In genomic region chr1:33148615-33149014, GRCh38 we compare ENCODE assay signal across 24 cellular contexts.
"Had no signal": no experiment of that assay in that cellular context is flagged by ENCODE, and none has a peak within 500 bp of the region (broad histone marks: within the 10 kb centered on the region; RNA-seq: fewer than 3 reads in every experiment).

No MANE protein-coding gene starts in this region.

- DNase-seq: dorsolateral prefrontal cortex; effector CD4-positive, alpha-beta T cell; gastrocnemius medialis; heart left ventricle; left cardiac atrium; left lung; natural killer cell; sigmoid colon; stimulated activated CD4-positive, alpha-beta T cell treated with anti-CD3 and anti-CD28 coated beads, Interleukin-2, amount 100 ng/mL, for 24 hours; stimulated activated CD4-positive, alpha-beta T cell treated with anti-CD3 and anti-CD28 coated beads, Interleukin-4, amount 100 ng/mL, for 24 hours; stimulated activated naive CD8-positive, alpha-beta T cell treated with anti-CD3 and anti-CD28 coated beads, Interleukin-15, Interleukin-2, amounts not matched to agents 100 U/mL and 50 U/mL, for 24 hours; substantia nigra; upper lobe of left lung had no signal

- H3K9me3 Mint-ChIP-seq: endodermal cell; natural killer cell; stimulated activated memory B cell treated with anti-CD40 and anti-IgM and Interleukin-4, amounts not matched to agents 10 μg/mL and 1 μg/mL and 100 μg/mL, for 72 hours had no signal

- ATAC-seq: esophagus mucosa; gastrocnemius medialis; heart left ventricle; left cardiac atrium; left lung; stimulated activated memory B cell treated with anti-CD40 and anti-IgM and Interleukin-4, amounts not matched to agents 10 μg/mL and 1 μg/mL and 100 μg/mL, for 72 hours; stimulated activated naive CD8-positive, alpha-beta T cell treated with anti-CD3 and anti-CD28 coated beads, Interleukin-15, Interleukin-2, amounts not matched to agents 100 U/mL and 50 U/mL, for 24 hours had no signal

- H3K27ac Mint-ChIP-seq: endodermal cell; natural killer cell; progenitor cell of endocrine pancreas; stimulated activated memory B cell treated with anti-CD40 and anti-IgM and Interleukin-4, amounts not matched to agents 10 μg/mL and 1 μg/mL and 100 μg/mL, for 72 hours had no signal

- H3K4me1 ChIP-seq: left lung, parathyroid adenoma, upper lobe of left lung had no signal

- H3K27me3 Mint-ChIP-seq: progenitor cell of endocrine pancreas; stimulated activated memory B cell treated with anti-CD40 and anti-IgM and Interleukin-4, amounts not matched to agents 10 μg/mL and 1 μg/mL and 100 μg/mL, for 72 hours had no signal

- H3K27ac ChIP-seq: epithelial cell of prostate, gastrocnemius medialis, heart left ventricle, hepatocyte, left lung, neutrophil, parathyroid adenoma, right atrium auricular region, sigmoid colon, thoracic aorta, tibial nerve, upper lobe of left lung had no signal

- H3K9me3 ChIP-seq: gastrocnemius medialis, heart left ventricle, left lung, neutrophil, right atrium auricular region, sigmoid colon, thoracic aorta, tibial nerve, upper lobe of left lung had no signal

- H3K9ac ChIP-seq: parathyroid adenoma had no signal

- H3K4me3 Mint-ChIP-seq: endodermal cell; natural killer cell; stimulated activated memory B cell treated with anti-CD40 and anti-IgM and Interleukin-4, amounts not matched to agents 10 μg/mL and 1 μg/mL and 100 μg/mL, for 72 hours had no signal

- H3K27me3 ChIP-seq: dorsolateral prefrontal cortex, gastrocnemius medialis, heart left ventricle, hepatocyte, left lung, neutrophil, right atrium auricular region, sigmoid colon, tibial nerve, upper lobe of left lung had no signal

- H3K4me3 ChIP-seq: dorsolateral prefrontal cortex, gastrocnemius medialis, heart left ventricle, hepatocyte, left lung, right atrium auricular region, sigmoid colon, thoracic aorta, tibial nerve, upper lobe of left lung had no signal

- H3K36me3 Mint-ChIP-seq: natural killer cell had no signal

- H3K4me1 Mint-ChIP-seq: natural killer cell had no signal
